9 cellular contexts compared by ENCODE assay signal in genomic region chr16:53822936-53823529, GRCh38.
DNase-seq lines count a peak whose midpoint lies in the region; ATAC-seq, FAIRE-seq and TF ChIP-seq lines count a peak whose summit lies in the region.
"Had no signal": no experiment of that assay in that cellular context is flagged by ENCODE, and none has a peak within 500 bp of the region (broad histone marks: within the 10 kb centered on the region; RNA-seq: fewer than 3 reads in every experiment).

No MANE protein-coding gene starts in this region.

- no peak overlapping the region for H2BK120ac ChIP-seq in mesendoderm (ENCODE audit: low read depth, low read length)

- no TSS peak for BruUV-seq in HCT116 (replicated peaks; lab: Mats Ljungman, UMichigan)

- TF ChIP-seq POLR2A in HCT116 (IDR thresholded peaks at IDR 0.05; ENCODE audit: borderline replicate concordance, extremely low read depth, insufficient read depth, insufficient read length) = no peak

- H2AFZ ChIP-seq in HCT116 (ENCODE audit: low read depth, low read length, poor library complexity, severe bottlenecking) = no peak overlapping the region

- no peak overlapping the region for H4K5ac ChIP-seq in mesendoderm (ENCODE audit: low read length)

- RAD21 ChIA-PET in HCT116 (lab: Charles Lee; ENCODE audit: low non-redundant PET in 1 of 2, low total read pairs in 2 of 2, uncharacterized antibody in 2 of 2, unreplicated experiment in 2 of 2) = no interaction called here

- H3K36me3 ChIP-seq in HCT116 (ENCODE audit: control insufficient read depth in 1 of 2, insufficient read depth in 2 of 2, low read length in 2 of 2) (no peaks in the 10 kb centered on the region), mesendoderm (ENCODE audit: control insufficient read depth, insufficient read depth, low read length) (no peaks in the 10 kb centered on the region)

- DNase-seq in activated T-cell treated with anti-CD3 and anti-CD28 coated beads, Interleukin-2, amount 50 U/mL, for 4 hours = no peak
- DNase-seq in activated T-cell treated with anti-CD3 and anti-CD28 coated beads, Interleukin-2, amount 50 U/mL, for 1 hour = no peak
- DNase-seq in HCT116 (ENCODE audit: low read depth, low spot score) = no peak
- peak; percentile 58 for DNase-seq in RCC 7860 (ENCODE audit: low spot score)
- DNase-seq in pulmonary artery endothelial cell (ENCODE audit: low read depth, low spot score) = peak; percentile 40
- no peak for DNase-seq in mesendoderm
- no peak for DNase-seq in right cardiac atrium
- DNase-seq: cortex of kidney had no signal

- no peak overlapping the region for H2BK15ac ChIP-seq in mesendoderm (replicated peaks; ENCODE audit: low read depth)

- H4K8ac ChIP-seq in mesendoderm (ENCODE audit: low read depth, low read length) = no peak overlapping the region

- WGBS in mesendoderm (ENCODE audit: extremely low coverage, insufficient coverage, low lambda C conversion rate) = no CpG with 5 or more reads among the region's 7 CpGs
- WGBS in right cardiac atrium = 84% methylated on average over 7 of the region's 7 CpGs

- no peak overlapping the region for H3K9ac ChIP-seq in HCT116 (ENCODE audit: low read length)
- no peak overlapping the region for H3K9ac ChIP-seq in mesendoderm (ENCODE audit: low read length)

- H3K4me3 Mint-ChIP-seq in activated T-cell treated with anti-CD3 and anti-CD28 coated beads, Interleukin-2, amount 50 U/mL, for 4 hours = no peak overlapping the region
- H3K4me3 Mint-ChIP-seq in stimulated activated memory B cell treated with anti-CD40 and anti-IgM and Interleukin-4, amounts not matched to agents 10 μg/mL and 1 μg/mL and 100 μg/mL, for 72 hours = no peak overlapping the region

- TF ChIP-seq RAD21 in HCT116 (IDR thresholded peaks at IDR 0.05; ENCODE audit: low read depth) = no peak

- H3K4me1 ChIP-seq in HCT116 (ENCODE audit: control insufficient read depth in 1 of 2, insufficient read depth in 2 of 2, low read length in 2 of 2) (peaks cover 20 to 27% of the 10 kb centered on the region in 2 experiments), mesendoderm (ENCODE audit: control insufficient read depth, low read depth, low read length) (no peaks in the 10 kb centered on the region), right cardiac atrium (ENCODE audit: control insufficient read depth, insufficient read depth, low read length) (peaks cover 4% of the 10 kb centered on the region)

- H3K18ac ChIP-seq in mesendoderm (ENCODE audit: low read length) = no peak overlapping the region

- H3K4me1 Mint-ChIP-seq in activated T-cell treated with anti-CD3 and anti-CD28 coated beads, Interleukin-2, amount 50 U/mL, for 4 hours (ENCODE audit: low read depth) = peaks cover 10% of the 10 kb centered on the region
- H3K4me1 Mint-ChIP-seq in stimulated activated memory B cell treated with anti-CD40 and anti-IgM and Interleukin-4, amounts not matched to agents 10 μg/mL and 1 μg/mL and 100 μg/mL, for 72 hours = peaks cover 15% of the 10 kb centered on the region

- TF ChIP-seq CTCF in HCT116 (IDR thresholded peaks at IDR 0.05 in 2 of 3, conservative IDR thresholded peaks at IDR 0.05 in 1 of 3; ENCODE audit: borderline replicate concordance in 1 of 3, insufficient read depth in 1 of 3, low read depth in 2 of 3, low read length in 2 of 3) = no peak

- H3K36me3 Mint-ChIP-seq in activated T-cell treated with anti-CD3 and anti-CD28 coated beads, Interleukin-2, amount 50 U/mL, for 4 hours (ENCODE audit: insufficient read depth) = peaks cover 16% of the 10 kb centered on the region
- H3K36me3 Mint-ChIP-seq in stimulated activated memory B cell treated with anti-CD40 and anti-IgM and Interleukin-4, amounts not matched to agents 10 μg/mL and 1 μg/mL and 100 μg/mL, for 72 hours = peaks cover 23% of the 10 kb centered on the region

- H3K27me3 Mint-ChIP-seq in activated T-cell treated with anti-CD3 and anti-CD28 coated beads, Interleukin-2, amount 50 U/mL, for 4 hours (ENCODE audit: low read depth) = no peaks in the 10 kb centered on the region
- no peaks in the 10 kb centered on the region for H3K27me3 Mint-ChIP-seq in stimulated activated memory B cell treated with anti-CD40 and anti-IgM and Interleukin-4, amounts not matched to agents 10 μg/mL and 1 μg/mL and 100 μg/mL, for 72 hours

- no peak overlapping the region for H2AK5ac ChIP-seq in mesendoderm (ENCODE audit: low read length)

- CTCF ChIA-PET in HCT116 (lab: Charles Lee) = no interaction called here

- H3K23ac ChIP-seq in mesendoderm (ENCODE audit: low read length) = no peak overlapping the region

- H2BK5ac ChIP-seq in mesendoderm (ENCODE audit: low read length) = no peak overlapping the region

- POLR2A ChIA-PET in HCT116 (lab: Charles Lee) = no interaction called here

- H3K27ac ChIP-seq in HCT116 (ENCODE audit: low read depth, low read length) = no peak overlapping the region
- H3K27ac ChIP-seq in mesendoderm (ENCODE audit: low read depth, low read length) = no peak overlapping the region
- no peak overlapping the region for H3K27ac ChIP-seq in right cardiac atrium (ENCODE audit: low read length)

- H3K27me3 ChIP-seq in HCT116 (ENCODE audit: insufficient read depth, low read length) (no peaks in the 10 kb centered on the region), mesendoderm (ENCODE audit: insufficient read depth, low read length, poor library complexity) (no peaks in the 10 kb centered on the region), right cardiac atrium (ENCODE audit: control insufficient read depth, insufficient read depth) (no peaks in the 10 kb centered on the region)

- no peaks in the 10 kb centered on the region; the same call in 1 of the 2 replicates for H3K79me2 ChIP-seq in HCT116 (ENCODE audit: insufficient read depth, low read length)
- H3K79me2 ChIP-seq in mesendoderm (ENCODE audit: control insufficient read depth, insufficient read depth, low read length) = no peaks in the 10 kb centered on the region

- no peaks in the 10 kb centered on the region for H3K9me3 Mint-ChIP-seq in activated T-cell treated with anti-CD3 and anti-CD28 coated beads, Interleukin-2, amount 50 U/mL, for 4 hours
- H3K9me3 Mint-ChIP-seq in stimulated activated memory B cell treated with anti-CD40 and anti-IgM and Interleukin-4, amounts not matched to agents 10 μg/mL and 1 μg/mL and 100 μg/mL, for 72 hours = no peaks in the 10 kb centered on the region

- no peaks in the 10 kb centered on the region for H3K9me3 ChIP-seq in HCT116 (ENCODE audit: control insufficient read depth in 1 of 2, insufficient read depth in 1 of 2, low read depth in 1 of 2, low read length in 2 of 2)
- no peaks in the 10 kb centered on the region for H3K9me3 ChIP-seq in right cardiac atrium (ENCODE audit: control insufficient read depth, low read length)

- H3K79me1 ChIP-seq in mesendoderm (ENCODE audit: low read length) = no peaks in the 10 kb centered on the region

- no peak overlapping the region for H3K56ac ChIP-seq in mesendoderm (ENCODE audit: low read length)

- H3K27ac Mint-ChIP-seq in stimulated activated memory B cell treated with anti-CD40 and anti-IgM and Interleukin-4, amounts not matched to agents 10 μg/mL and 1 μg/mL and 100 μg/mL, for 72 hours = no peak overlapping the region

- no peak for FAIRE-seq in RCC 7860 (lab: Jason Lieb, UNC)

- no peaks in the 10 kb centered on the region for H4K20me1 ChIP-seq in HCT116 (ENCODE audit: insufficient read depth)

- H3K4me3 ChIP-seq in HCT116 (replicated peaks in 1 of 2; ENCODE audit: low read depth in 1 of 2, low read length in 2 of 2) = no peak overlapping the region
- H3K4me3 ChIP-seq in mesendoderm (ENCODE audit: low read length) = no peak overlapping the region
- H3K4me3 ChIP-seq in right cardiac atrium (ENCODE audit: low read length) = no peak overlapping the region

- intact Hi-C loops in HCT116 (cut with micrococcal nuclease) (no loop called here), right cardiac atrium (cut with DNase I) (no loop called here)

- ATAC-seq in activated T-cell treated with anti-CD3 and anti-CD28 coated beads, Interleukin-2, amount 50 U/mL, for 4 hours = peak; percentile 53 to 55
- no peak for ATAC-seq in HCT116
- no peak for ATAC-seq in stimulated activated memory B cell treated with anti-CD40 and anti-IgM and Interleukin-4, amounts not matched to agents 10 μg/mL and 1 μg/mL and 100 μg/mL, for 72 hours
- no peak for ATAC-seq in right cardiac atrium

- H3K4ac ChIP-seq in mesendoderm (ENCODE audit: low read depth, low read length) = no peak overlapping the region

- H3K4me2 ChIP-seq in HCT116 (ENCODE audit: low read length) (peak overlapping the region; percentile 6; the same call in 1 of the 2 replicates), mesendoderm (ENCODE audit: low read length) (no peak overlapping the region)

- H3K9me2 ChIP-seq in HCT116 (ENCODE audit: insufficient read depth) = no peaks in the 10 kb centered on the region

TF ChIP-seq in HCT116, 20 proteins besides CTCF, POLR2A, EP300 and RAD21:
- TF ChIP-seq TCF7L2 (IDR thresholded peaks at IDR 0.05; ENCODE audit: borderline replicate concordance, extremely low read depth, insufficient read depth, insufficient read length) = no peak

Comparison
In these comparisons a context has a peak if more than half of its experiments do, and no peak if none do; other contexts are left out.
1. ATAC-seq: peak in activated T-cell treated with anti-CD3 and anti-CD28 coated beads, Interleukin-2, amount 50 U/mL, for 4 hours (2 of 2); none in HCT116 (single experiment), stimulated activated memory B cell treated with anti-CD40 and anti-IgM and Interleukin-4, amounts not matched to agents 10 μg/mL and 1 μg/mL and 100 μg/mL, for 72 hours (single experiment) and right cardiac atrium (0 of 2).
2. DNase-seq: peak in RCC 7860 (single experiment) and pulmonary artery endothelial cell (single experiment); none in activated T-cell treated with anti-CD3 and anti-CD28 coated beads, Interleukin-2, amount 50 U/mL, for 4 hours (single experiment), activated T-cell treated with anti-CD3 and anti-CD28 coated beads, Interleukin-2, amount 50 U/mL, for 1 hour (single experiment), HCT116 (single experiment), mesendoderm (single experiment) and right cardiac atrium (0 of 3).